Comparison of ENCODE assay signal across 13 cellular contexts in genomic region chr19:14409157-14410053, GRCh38. TPM values are rescaled to one million over a fixed set of nuclear protein-coding genes. Genes with fewer than 3 reads are reported as not detected.
DNase-seq lines count a peak whose midpoint lies in the region; ATAC-seq and TF ChIP-seq lines count a peak whose summit lies in the region.
"Had no signal": no experiment of that assay in that cellular context is flagged by ENCODE, and none has a peak within 500 bp of the region (broad histone marks: within the 10 kb centered on the region; RNA-seq: fewer than 3 reads in every experiment).

No MANE protein-coding gene starts in this region.

- H3K4me3 Mint-ChIP-seq in activated T-helper 17 cell treated with anti-CD3 and anti-CD28 coated beads, Interleukin-2, amount 50 U/mL, for 72 hours, result peak overlapping the region; percentile 54
- H3K4me3 Mint-ChIP-seq in natural killer cell treated with Interleukin-12 subunit alpha and Interleukin-12 subunit beta and Interleukin-15 and Interleukin-18, amount 100 ng/mL, for 72 hours, result peak overlapping the region; percentile 58

- POLR2A ChIA-PET in HCT116 (lab: Charles Lee), result no interaction called here

- DNase-seq in activated CD8-positive, alpha-beta memory T cell treated with anti-CD3 and anti-CD28 coated beads for 24 hours, result peak; percentile 66
- no peak for DNase-seq in activated CD8-positive, alpha-beta memory T cell treated with anti-CD3 and anti-CD28 coated beads, Interleukin-2, amount 50 U/mL, for 4 hours
- DNase-seq in HCT116 (ENCODE audit: low read depth, low spot score) (no peak), DMS114 treated with DMSO at 0.1 percent for 48 hours (lab: John Stamatoyannopoulos, UW; ENCODE audit: unreplicated experiment) (no peak), HUDEP-2 (lab: John Stamatoyannopoulos, UW; ENCODE audit: unreplicated experiment in 76 of 76) (no peak), nucleus accumbens (lab: John Stamatoyannopoulos, UW) (no peak)
- no peak for DNase-seq in natural killer cell treated with Interleukin-12 subunit alpha and Interleukin-12 subunit beta and Interleukin-15 and Interleukin-18, amount 100 ng/mL, for 72 hours (ENCODE audit: low spot score)
- DNase-seq: body of pancreas; effector CD8-positive, alpha-beta T cell; foreskin keratinocyte; NCI-H1092 treated with DMSO at 0.1 percent for 48 hours had no signal

- H3K4me3 ChIP-seq in HCT116 (replicated peaks in 1 of 2; ENCODE audit: low read depth in 1 of 2, low read length in 2 of 2), result no peak overlapping the region
- H3K4me3 ChIP-seq: body of pancreas, thoracic aorta had no signal

- peaks cover 27% of the 10 kb centered on the region for H3K4me1 Mint-ChIP-seq in activated T-helper 17 cell treated with anti-CD3 and anti-CD28 coated beads, Interleukin-2, amount 50 U/mL, for 72 hours
- peaks cover 33 to 57% of the 10 kb centered on the region in 2 donors for H3K4me1 Mint-ChIP-seq in natural killer cell treated with Interleukin-12 subunit alpha and Interleukin-12 subunit beta and Interleukin-15 and Interleukin-18, amount 100 ng/mL, for 72 hours (ENCODE audit: low read depth in 2 of 2)

- no peak for TF ChIP-seq RAD21 in HCT116 (IDR thresholded peaks at IDR 0.05; ENCODE audit: low read depth)

- CTCF ChIA-PET in HCT116 (lab: Charles Lee), result no interaction called here

- no peak overlapping the region; the same call in 1 of the 2 replicates for H3K27ac ChIP-seq in HCT116 (ENCODE audit: low read depth, low read length)
- H3K27ac ChIP-seq: body of pancreas, foreskin keratinocyte, thoracic aorta had no signal

- intact Hi-C loops in HCT116 (cut with micrococcal nuclease), result loop anchor here (5.0 kb wide), 1 partner anchor 272 kb away; the partner anchor contains the start of gene ASF1B

- no peaks in the 10 kb centered on the region for H3K9me2 ChIP-seq in HCT116 (ENCODE audit: insufficient read depth)

- BruUV-seq in HCT116 (replicated peaks; lab: Mats Ljungman, UMichigan), result TSS peak; percentile 49

- no peak overlapping the region for H3K9ac ChIP-seq in HCT116 (ENCODE audit: low read length)

- H3K27me3 ChIP-seq in HCT116 (ENCODE audit: insufficient read depth, low read length), result no peaks in the 10 kb centered on the region
- H3K27me3 ChIP-seq: body of pancreas, foreskin keratinocyte had no signal

- no peak overlapping the region for H2AFZ ChIP-seq in HCT116 (ENCODE audit: low read depth, low read length, poor library complexity, severe bottlenecking)

- no peak for TF ChIP-seq CTCF in HCT116 (IDR thresholded peaks at IDR 0.05 in 2 of 3, conservative IDR thresholded peaks at IDR 0.05 in 1 of 3; ENCODE audit: borderline replicate concordance in 1 of 3, insufficient read depth in 1 of 3, low read depth in 2 of 3, low read length in 2 of 3)

- H3K9me3 ChIP-seq in HCT116 (ENCODE audit: control insufficient read depth in 1 of 2, insufficient read depth in 1 of 2, low read depth in 1 of 2, low read length in 2 of 2), result no peaks in the 10 kb centered on the region
- H3K9me3 ChIP-seq: body of pancreas, thoracic aorta had no signal

- peaks cover 42 to 70% of the 10 kb centered on the region in 2 experiments for H3K36me3 ChIP-seq in HCT116 (ENCODE audit: control insufficient read depth in 1 of 2, insufficient read depth in 2 of 2, low read length in 2 of 2)

- peaks cover 3% of the 10 kb centered on the region; the same call in 1 of the 2 replicates for H4K20me1 ChIP-seq in HCT116 (ENCODE audit: insufficient read depth)

- peaks cover 9 to 17% of the 10 kb centered on the region in 2 experiments; a peak in 3 of 4 replicates for H3K4me1 ChIP-seq in HCT116 (ENCODE audit: control insufficient read depth in 1 of 2, insufficient read depth in 2 of 2, low read length in 2 of 2)
- H3K4me1 ChIP-seq: foreskin keratinocyte had no signal

- peaks cover 98% of the 10 kb centered on the region for H3K36me3 Mint-ChIP-seq in activated T-helper 17 cell treated with anti-CD3 and anti-CD28 coated beads, Interleukin-2, amount 50 U/mL, for 72 hours (ENCODE audit: low read depth)
- H3K36me3 Mint-ChIP-seq in natural killer cell treated with Interleukin-12 subunit alpha and Interleukin-12 subunit beta and Interleukin-15 and Interleukin-18, amount 100 ng/mL, for 72 hours, result peaks cover 5% of the 10 kb centered on the region

- no peak for TF ChIP-seq POLR2A in HCT116 (IDR thresholded peaks at IDR 0.05; ENCODE audit: borderline replicate concordance, extremely low read depth, insufficient read depth, insufficient read length)

- H3K9me3 Mint-ChIP-seq in activated T-helper 17 cell treated with anti-CD3 and anti-CD28 coated beads, Interleukin-2, amount 50 U/mL, for 72 hours, result no peaks in the 10 kb centered on the region
- H3K9me3 Mint-ChIP-seq in natural killer cell treated with Interleukin-12 subunit alpha and Interleukin-12 subunit beta and Interleukin-15 and Interleukin-18, amount 100 ng/mL, for 72 hours, result no peaks in the 10 kb centered on the region

- RAD21 ChIA-PET in HCT116 (lab: Charles Lee; ENCODE audit: low non-redundant PET in 1 of 2, low total read pairs in 2 of 2, uncharacterized antibody in 2 of 2, unreplicated experiment in 2 of 2), result no interaction called here

- ATAC-seq in HCT116, result no peak
- ATAC-seq in activated T-helper 17 cell treated with anti-CD3 and anti-CD28 coated beads, Interleukin-2, amount 50 U/mL, for 72 hours (replicated peaks), result peak; percentile 4
- no peak for ATAC-seq in natural killer cell treated with Interleukin-12 subunit alpha and Interleukin-12 subunit beta and Interleukin-15 and Interleukin-18, amount 100 ng/mL, for 72 hours
- ATAC-seq: body of pancreas, foreskin keratinocyte had no signal

- H3K27ac Mint-ChIP-seq in activated T-helper 17 cell treated with anti-CD3 and anti-CD28 coated beads, Interleukin-2, amount 50 U/mL, for 72 hours, result peak overlapping the region; percentile 85
- H3K27ac Mint-ChIP-seq in natural killer cell treated with Interleukin-12 subunit alpha and Interleukin-12 subunit beta and Interleukin-15 and Interleukin-18, amount 100 ng/mL, for 72 hours, result peak overlapping the region; percentile 73 to 78

- no peak overlapping the region for H3K4me2 ChIP-seq in HCT116 (ENCODE audit: low read length)

- peaks cover 49% of the 10 kb centered on the region for H3K79me2 ChIP-seq in HCT116 (ENCODE audit: insufficient read depth, low read length)

- no peaks in the 10 kb centered on the region for H3K27me3 Mint-ChIP-seq in activated T-helper 17 cell treated with anti-CD3 and anti-CD28 coated beads, Interleukin-2, amount 50 U/mL, for 72 hours
- H3K27me3 Mint-ChIP-seq in natural killer cell treated with Interleukin-12 subunit alpha and Interleukin-12 subunit beta and Interleukin-15 and Interleukin-18, amount 100 ng/mL, for 72 hours, result no peaks in the 10 kb centered on the region

TF ChIP-seq in HCT116, 20 proteins besides CTCF, POLR2A, EP300 and RAD21:
- TF ChIP-seq SRF (IDR thresholded peaks at IDR 0.05; ENCODE audit: low read depth), result no peak
- TF ChIP-seq SP1 (IDR thresholded peaks at IDR 0.05; ENCODE audit: low read depth), result no peak
- no peak for TF ChIP-seq ZNF274 (IDR thresholded peaks at IDR 0.05; ENCODE audit: low read depth, low read length)
- TF ChIP-seq YY1 (IDR thresholded peaks at IDR 0.05; ENCODE audit: extremely low read depth, insufficient replicate concordance, low read depth, low read length), result no peak
- no peak for TF ChIP-seq JUND (IDR thresholded peaks at IDR 0.05)

RNA-seq across cellular contexts. Expression of gene DDX39A, which starts 9.7 kb away (rescaled TPM):
- total RNA-seq in HCT116 (2021; ENCODE audit: unreplicated experiment), result 152 TPM
- 164 and 169 TPM in 2 replicates for polyA plus RNA-seq in HCT116 (2012)
- total RNA-seq in activated T-helper 17 cell treated with anti-CD3 and anti-CD28 coated beads, Interleukin-2, amount 50 U/mL, for 72 hours, result 100 to 1,000 TPM; 132 to 260 TPM
- total RNA-seq in natural killer cell treated with Interleukin-12 subunit alpha and Interleukin-12 subunit beta and Interleukin-15 and Interleukin-18, amount 100 ng/mL, for 72 hours, result 100 to 1,000 TPM; 225 to 449 TPM

RNA-seq across cellular contexts. Expression of gene PKN1, which starts 23.7 kb away (rescaled TPM):
- total RNA-seq in HCT116 (2021; ENCODE audit: unreplicated experiment), result 248 TPM
- polyA plus RNA-seq in HCT116 (2012), result 238 and 241 TPM in 2 replicates
- total RNA-seq in activated T-helper 17 cell treated with anti-CD3 and anti-CD28 coated beads, Interleukin-2, amount 50 U/mL, for 72 hours, result 100 to 1,000 TPM; 121 to 171 TPM
- total RNA-seq in natural killer cell treated with Interleukin-12 subunit alpha and Interleukin-12 subunit beta and Interleukin-15 and Interleukin-18, amount 100 ng/mL, for 72 hours, result 100 to 1,000 TPM; 140 to 160 TPM

RNA-seq across cellular contexts. Expression of gene ADGRE5, which starts 28.2 kb away (rescaled TPM):
- total RNA-seq in HCT116 (2021; ENCODE audit: unreplicated experiment), result 98.1 TPM
- 127 and 132 TPM in 2 replicates for polyA plus RNA-seq in HCT116 (2012)
- total RNA-seq in activated T-helper 17 cell treated with anti-CD3 and anti-CD28 coated beads, Interleukin-2, amount 50 U/mL, for 72 hours, result 100 to 1,000 TPM; 184 to 261 TPM
- total RNA-seq in natural killer cell treated with Interleukin-12 subunit alpha and Interleukin-12 subunit beta and Interleukin-15 and Interleukin-18, amount 100 ng/mL, for 72 hours, result 100 to 1,000 TPM; 348 to 798 TPM
